In the genomic region with DNA sequence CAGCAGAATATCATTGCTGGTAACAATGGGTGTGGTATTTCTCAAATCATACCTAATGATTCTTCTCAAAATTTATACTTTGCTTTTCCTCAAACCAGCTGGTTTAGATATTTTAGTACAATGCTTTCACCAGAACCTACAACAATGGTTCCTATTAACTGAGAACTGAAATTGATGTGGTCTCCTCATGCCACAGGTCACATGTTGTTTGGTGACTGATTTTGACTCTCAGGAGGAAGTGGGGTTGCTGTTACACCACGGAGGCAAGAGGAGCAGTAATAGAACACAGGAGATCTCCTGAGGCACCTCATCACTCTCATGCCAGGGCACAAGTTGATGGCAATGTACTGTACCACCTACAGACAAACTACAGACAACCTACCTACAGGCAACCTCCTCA, we compare ENCODE assay signal across 8 cellular contexts. TPM values are rescaled to one million over a fixed set of nuclear protein-coding genes. Genes with fewer than 3 reads are reported as not detected.
DNase-seq lines count a peak whose midpoint lies in the region; ATAC-seq and TF ChIP-seq lines count a peak whose summit lies in the region.

No MANE protein-coding gene starts in this region.

- no peak overlapping the region for H2AFZ ChIP-seq in neural progenitor cell (replicated peaks)

- peaks cover 4% of the 10 kb centered on the region for H3F3A ChIP-seq in neural progenitor cell (ENCODE audit: low read depth)

- no peak overlapping the region for H3K4me3 ChIP-seq in neural progenitor cell
- H3K4me3 ChIP-seq in H7 (ENCODE audit: insufficient read depth, low read depth, low read length): no peak overlapping the region

- H3K27ac ChIP-seq in neural progenitor cell: no peak overlapping the region

- peaks cover 7% of the 10 kb centered on the region for H4K20me1 ChIP-seq in neural progenitor cell (ENCODE audit: low read depth)

- H3K27me3 ChIP-seq in neural progenitor cell (no peaks in the 10 kb centered on the region), H7 (ENCODE audit: control insufficient read depth, insufficient read depth, low read length) (peaks cover 2% of the 10 kb centered on the region; the same call in 1 of the 2 replicates)

- H3K4me1 ChIP-seq in neural progenitor cell: peaks cover 7% of the 10 kb centered on the region

- H3K4me1 Mint-ChIP-seq in activated naive CD8-positive, alpha-beta T cell treated with anti-CD3 and anti-CD28 coated beads, Interleukin-2, amount 50 U/mL, for 24 hours: peaks cover 59% of the 10 kb centered on the region
- peaks cover 27% of the 10 kb centered on the region for H3K4me1 Mint-ChIP-seq in neural progenitor cell

- peak overlapping the region; percentile 38 for H3K27ac Mint-ChIP-seq in activated naive CD8-positive, alpha-beta T cell treated with anti-CD3 and anti-CD28 coated beads, Interleukin-2, amount 50 U/mL, for 24 hours
- H3K27ac Mint-ChIP-seq in neural progenitor cell: no peak overlapping the region

- H3K79me2 ChIP-seq in neural progenitor cell (ENCODE audit: low read depth): peaks cover 28% of the 10 kb centered on the region

- ATAC-seq in GM18499 (IDR thresholded peaks at IDR 0.05; ENCODE audit: insufficient read depth, unreplicated experiment) (peak; percentile 58), GM21447 (IDR thresholded peaks at IDR 0.05; ENCODE audit: unreplicated experiment) (peak; percentile 52), HG03565 (IDR thresholded peaks at IDR 0.05; ENCODE audit: unreplicated experiment) (peak; percentile 57)
- ATAC-seq in activated naive CD8-positive, alpha-beta T cell treated with anti-CD3 and anti-CD28 coated beads, Interleukin-2, amount 50 U/mL, for 24 hours: peak; percentile 7

- H3K4me2 ChIP-seq in neural progenitor cell: no peak overlapping the region

- DNase-seq in activated naive CD8-positive, alpha-beta T cell treated with anti-CD3 and anti-CD28 coated beads, Interleukin-2, amount 50 U/mL, for 24 hours: no peak
- no peak for DNase-seq in neural progenitor cell (ENCODE audit: low spot score)
- no peak for DNase-seq in H7
- DNase-seq in 8988T: no peak
- DNase-seq in NCI-H2081 (lab: John Stamatoyannopoulos, UW): no peak

- H3K4me3 Mint-ChIP-seq in activated naive CD8-positive, alpha-beta T cell treated with anti-CD3 and anti-CD28 coated beads, Interleukin-2, amount 50 U/mL, for 24 hours: no peak overlapping the region
- H3K4me3 Mint-ChIP-seq in neural progenitor cell: no peak overlapping the region

- H3K27me3 Mint-ChIP-seq in activated naive CD8-positive, alpha-beta T cell treated with anti-CD3 and anti-CD28 coated beads, Interleukin-2, amount 50 U/mL, for 24 hours: no peaks in the 10 kb centered on the region
- peaks cover 9% of the 10 kb centered on the region for H3K27me3 Mint-ChIP-seq in neural progenitor cell (ENCODE audit: insufficient read depth, low read depth)

- peaks cover 4% of the 10 kb centered on the region for H3K9me3 Mint-ChIP-seq in activated naive CD8-positive, alpha-beta T cell treated with anti-CD3 and anti-CD28 coated beads, Interleukin-2, amount 50 U/mL, for 24 hours
- peaks cover 9% of the 10 kb centered on the region for H3K9me3 Mint-ChIP-seq in neural progenitor cell

- H3K36me3 Mint-ChIP-seq in activated naive CD8-positive, alpha-beta T cell treated with anti-CD3 and anti-CD28 coated beads, Interleukin-2, amount 50 U/mL, for 24 hours (ENCODE audit: low read depth): peaks cover 5% of the 10 kb centered on the region
- peaks cover 7% of the 10 kb centered on the region for H3K36me3 Mint-ChIP-seq in neural progenitor cell

- H3K36me3 ChIP-seq in neural progenitor cell (no peaks in the 10 kb centered on the region), H7 (replicated peaks; ENCODE audit: control insufficient read depth, insufficient read depth, low read length) (no peaks in the 10 kb centered on the region)

- TF ChIP-seq CTCF in neural progenitor cell (IDR thresholded peaks at IDR 0.05): no peak

- no peak overlapping the region for H3K9ac ChIP-seq in neural progenitor cell

- H3K9me3 ChIP-seq in neural progenitor cell (ENCODE audit: low read depth): no peaks in the 10 kb centered on the region

RNA-seq across cellular contexts. Expression of a gene that starts 3.0 kb away (rescaled TPM):
- 33.3 and 36.2 TPM in 2 replicates for total RNA-seq in neural progenitor cell (ENCODE audit: low replicate concordance)
- total RNA-seq in H7 (2014; rRNA removed; shearing (Covaris generic)): 10.3 and 15.1 TPM in 2 replicates

Comparison
In these comparisons a context has a peak if more than half of its experiments do, and no peak if none do; other contexts are left out.
1. ATAC-seq: peak in every context shown above with its lines; median percentile 58 in GM18499; 57 in HG03565; 52 in GM21447; 7 in activated naive CD8-positive, alpha-beta T cell treated with anti-CD3 and anti-CD28 coated beads, Interleukin-2, amount 50 U/mL, for 24 hours.